In genomic region chr16:2979669-2980226, GRCh38 we compare ENCODE assay signal across 8 cellular contexts. TPM values are rescaled to one million over a fixed set of nuclear protein-coding genes. Genes with fewer than 3 reads are reported as not detected.
DNase-seq lines count a peak whose midpoint lies in the region; ATAC-seq, FAIRE-seq and TF ChIP-seq lines count a peak whose summit lies in the region.

No MANE protein-coding gene starts in this region.

- H2AFZ ChIP-seq in keratinocyte (ENCODE audit: control insufficient read depth, low read length): peak overlapping the region; percentile 42

- H3K9ac ChIP-seq in keratinocyte (ENCODE audit: control insufficient read depth, extremely low read depth, insufficient read depth, low read length): peak overlapping the region; percentile 90

- H4K20me1 ChIP-seq in keratinocyte (ENCODE audit: control insufficient read depth, extremely low read depth, insufficient read depth, low read length): no peaks in the 10 kb centered on the region

- H3K9me3 ChIP-seq in keratinocyte (ENCODE audit: control insufficient read depth, low read depth, low read length) (no peaks in the 10 kb centered on the region), thoracic aorta (no peaks in the 10 kb centered on the region)

- H3K36me3 ChIP-seq in keratinocyte (ENCODE audit: control insufficient read depth in 2 of 2, extremely low read depth in 1 of 2, insufficient read depth in 2 of 2, low read length in 2 of 2) (peaks cover 1 to 3% of the 10 kb centered on the region in 2 experiments), thoracic aorta (no peaks in the 10 kb centered on the region)

- no peaks in the 10 kb centered on the region for H3K27me3 ChIP-seq in keratinocyte (ENCODE audit: control insufficient read depth, extremely low read depth, insufficient read depth, low read length)
- no peaks in the 10 kb centered on the region for H3K27me3 ChIP-seq in thoracic aorta (replicated peaks; ENCODE audit: insufficient read depth)

- TF ChIP-seq CTCF in keratinocyte (optimal IDR thresholded peaks at IDR 0.05 in 1 of 3, IDR thresholded peaks at IDR 0.05 in 1 of 3, conservative IDR thresholded peaks at IDR 0.05 in 1 of 3; ENCODE audit: extremely low read depth in 1 of 3, insufficient read depth in 2 of 3, low read length in 3 of 3) (no peak), thoracic aorta (IDR thresholded peaks at IDR 0.05) (no peak)

- DNase-seq in NCI-H146 (lab: John Stamatoyannopoulos, UW) (peak; percentile 38), NCI-H146 treated with DMSO at 0.1 percent for 48 hours (lab: John Stamatoyannopoulos, UW; ENCODE audit: unreplicated experiment) (no peak), keratinocyte (ENCODE audit: low read depth, low spot score) (no peak), thoracic aorta (ENCODE audit: low spot score) (no peak), islet precursor cell (no peak), OCI-M2 (lab: John Stamatoyannopoulos, UW; ENCODE audit: unreplicated experiment) (no peak)
- peak; percentile 60 to 62 for DNase-seq in activated T-cell treated with anti-CD3 and anti-CD28 coated beads, Interleukin-2, amount 50 U/mL, for 48 hours

- ATAC-seq in HG03135 (IDR thresholded peaks at IDR 0.05; ENCODE audit: unreplicated experiment) (peak; percentile 11), thoracic aorta (ENCODE audit: insufficient number of reproducible peaks, low FRiP score, low read depth) (no peak)

- no peaks in the 10 kb centered on the region for H3K9me1 ChIP-seq in keratinocyte (ENCODE audit: control insufficient read depth, extremely low read depth, insufficient read depth, low read length)

- dilution Hi-C loops in keratinocyte (cut with MboI; ENCODE audit: extremely low pct_ligation_motif_present, low sequenced_read_pairs): no loop called here

- FAIRE-seq in keratinocyte (lab: Jason Lieb, UNC): no peak

- H3K4me2 ChIP-seq in keratinocyte (ENCODE audit: control insufficient read depth, extremely low read depth, insufficient read depth, low read depth, low read length): peak overlapping the region; percentile 86

- H3K4me1 ChIP-seq in keratinocyte (ENCODE audit: control insufficient read depth, extremely low read depth, insufficient read depth, low read length): peaks cover 28% of the 10 kb centered on the region
- H3K4me1 ChIP-seq in thoracic aorta (ENCODE audit: control insufficient read depth in 1 of 2, low read depth in 2 of 2): peaks cover 6 to 23% of the 10 kb centered on the region in 2 donors

- H3K4me3 ChIP-seq in keratinocyte (ENCODE audit: control insufficient read depth in 2 of 3, extremely low read depth in 1 of 3, insufficient read depth in 2 of 3, low read depth in 1 of 3, low read length in 3 of 3): peak overlapping the region; percentile 63 to 80 (median 80)
- H3K4me3 ChIP-seq in thoracic aorta: peak overlapping the region; percentile 84

- H3K27ac ChIP-seq in keratinocyte (ENCODE audit: control insufficient read depth, insufficient read depth, low read length): peak overlapping the region; percentile 89
- H3K27ac ChIP-seq in thoracic aorta: no peak overlapping the region

- H3K79me2 ChIP-seq in keratinocyte (ENCODE audit: control insufficient read depth, insufficient read depth, low read length): peaks cover 17% of the 10 kb centered on the region

RNA-seq across cellular contexts. Expression of gene PKMYT1, which starts 0.5 kb away (rescaled TPM):
- polyA plus RNA-seq in keratinocyte: 3.0 to 16.0 TPM (median 6.9 TPM) in 3 replicates
- polyA plus RNA-seq in keratinocyte (2011; ENCODE audit: low read depth): not detected
- polyA plus RNA-seq in keratinocyte (2011; cell fraction: cytosol; rRNA removed): 2.7 and 7.9 TPM in 2 replicates
- polyA plus RNA-seq in keratinocyte (2011; cell fraction: nucleus; rRNA removed): 8.5 and 13.2 TPM in 2 replicates
- 1.1 and 29.9 TPM in 2 replicates for polyA plus RNA-seq in keratinocyte (2012; ENCODE audit: low replicate concordance)
- 1.7 to 16.9 TPM (median 3.0 TPM) in 3 replicates for polyA minus RNA-seq in keratinocyte
- polyA minus RNA-seq in keratinocyte (2011; cell fraction: cytosol; rRNA and poly(A)+ RNA removed): 10.9 TPM
- 4.3 and 6.8 TPM in 2 replicates for polyA minus RNA-seq in keratinocyte (2011; cell fraction: nucleus; rRNA and poly(A)+ RNA removed)
- 1 to 10 TPM in 1 of 2 donors, not detected in 1; 5.9 TPM for total RNA-seq in thoracic aorta

RNA-seq across cellular contexts. Expression of gene PAQR4, which starts 10.6 kb away (rescaled TPM):
- polyA plus RNA-seq in keratinocyte: 16.8 to 26.6 TPM (median 18.4 TPM) in 3 replicates
- polyA plus RNA-seq in keratinocyte (2011; ENCODE audit: low read depth): 2.1 TPM
- 20.9 and 30.4 TPM in 2 replicates for polyA plus RNA-seq in keratinocyte (2011; cell fraction: cytosol; rRNA removed)
- polyA plus RNA-seq in keratinocyte (2011; cell fraction: nucleus; rRNA removed): 38.6 and 51.9 TPM in 2 replicates
- 8.2 and 19.1 TPM in 2 replicates for polyA plus RNA-seq in keratinocyte (2012; ENCODE audit: low replicate concordance)
- polyA minus RNA-seq in keratinocyte: 15.9 to 29.1 TPM (median 21.6 TPM) in 3 replicates
- polyA minus RNA-seq in keratinocyte (2011; cell fraction: cytosol; rRNA and poly(A)+ RNA removed): 65.2 TPM
- 18.8 and 21.0 TPM in 2 replicates for polyA minus RNA-seq in keratinocyte (2011; cell fraction: nucleus; rRNA and poly(A)+ RNA removed)
- 1 to 10 TPM; 3.1 to 5.8 TPM for total RNA-seq in thoracic aorta

RNA-seq across cellular contexts. Expression of gene KREMEN2, which starts 15.7 kb away (rescaled TPM):
- 3.3 to 7.4 TPM (median 3.8 TPM) in 3 replicates for polyA plus RNA-seq in keratinocyte
- 0.11 TPM for polyA plus RNA-seq in keratinocyte (2011; ENCODE audit: low read depth)
- polyA plus RNA-seq in keratinocyte (2011; cell fraction: cytosol; rRNA removed): 1.2 and 4.1 TPM in 2 replicates
- polyA plus RNA-seq in keratinocyte (2011; cell fraction: nucleus; rRNA removed): 13.5 and 26.0 TPM in 2 replicates
- polyA plus RNA-seq in keratinocyte (2012; ENCODE audit: low replicate concordance): 1.0 and 6.2 TPM in 2 replicates
- polyA minus RNA-seq in keratinocyte: 0.61 to 1.2 TPM (median 0.75 TPM) in 3 replicates
- polyA minus RNA-seq in keratinocyte (2011; cell fraction: cytosol; rRNA and poly(A)+ RNA removed): 9.6 TPM
- polyA minus RNA-seq in keratinocyte (2011; cell fraction: nucleus; rRNA and poly(A)+ RNA removed): 14.9 and 15.0 TPM in 2 replicates
- total RNA-seq in thoracic aorta: not detected

RNA-seq across cellular contexts. Expression of gene CLDN9, which starts 33.0 kb away (rescaled TPM):
- 0.02 TPM in 1 of 3 replicates, not detected in the others for polyA plus RNA-seq in keratinocyte
- 0.21 TPM for polyA plus RNA-seq in keratinocyte (2011; ENCODE audit: low read depth)
- polyA plus RNA-seq in keratinocyte (2011; cell fraction: cytosol; rRNA removed): not detected in 2 replicates
- polyA plus RNA-seq in keratinocyte (2011; cell fraction: nucleus; rRNA removed): 0.09 and 0.12 TPM in 2 replicates
- 0.76 TPM in 1 of 2 replicates, not detected in the other for polyA plus RNA-seq in keratinocyte (2012; ENCODE audit: low replicate concordance)
- not detected in 3 replicates for polyA minus RNA-seq in keratinocyte
- polyA minus RNA-seq in keratinocyte (2011; cell fraction: cytosol; rRNA and poly(A)+ RNA removed): not detected
- not detected in 2 replicates for polyA minus RNA-seq in keratinocyte (2011; cell fraction: nucleus; rRNA and poly(A)+ RNA removed)
- 1 to 10 TPM in 1 of 2 donors, not detected in 1; 1.5 TPM for total RNA-seq in thoracic aorta

RNA-seq across cellular contexts. Expression of gene CLDN6, which starts 38.2 kb away (rescaled TPM):
- 0.12 TPM in 1 of 3 replicates, not detected in the others for polyA plus RNA-seq in keratinocyte
- not detected for polyA plus RNA-seq in keratinocyte (2011; ENCODE audit: low read depth)
- 0.04 and 0.10 TPM in 2 replicates for polyA plus RNA-seq in keratinocyte (2011; cell fraction: cytosol; rRNA removed)
- polyA plus RNA-seq in keratinocyte (2011; cell fraction: nucleus; rRNA removed): 0.08 and 0.24 TPM in 2 replicates
- 0.35 TPM in 1 of 2 replicates, not detected in the other for polyA plus RNA-seq in keratinocyte (2012; ENCODE audit: low replicate concordance)
- 0.46 TPM in 1 of 3 replicates, not detected in the others for polyA minus RNA-seq in keratinocyte
- polyA minus RNA-seq in keratinocyte (2011; cell fraction: cytosol; rRNA and poly(A)+ RNA removed): not detected
- not detected in 2 replicates for polyA minus RNA-seq in keratinocyte (2011; cell fraction: nucleus; rRNA and poly(A)+ RNA removed)
- total RNA-seq in thoracic aorta: not detected

Comparison
In these comparisons a context has a peak if more than half of its experiments do, and no peak if none do; other contexts are left out.
1. DNase-seq: peak in NCI-H146 (single experiment) and activated T-cell treated with anti-CD3 and anti-CD28 coated beads, Interleukin-2, amount 50 U/mL, for 48 hours (2 of 2); none in NCI-H146 treated with DMSO at 0.1 percent for 48 hours (single experiment), keratinocyte (single experiment), thoracic aorta (single experiment), islet precursor cell (single experiment) and OCI-M2 (single experiment).